ENCODE assay signal across 12 cellular contexts in the genomic region with DNA sequence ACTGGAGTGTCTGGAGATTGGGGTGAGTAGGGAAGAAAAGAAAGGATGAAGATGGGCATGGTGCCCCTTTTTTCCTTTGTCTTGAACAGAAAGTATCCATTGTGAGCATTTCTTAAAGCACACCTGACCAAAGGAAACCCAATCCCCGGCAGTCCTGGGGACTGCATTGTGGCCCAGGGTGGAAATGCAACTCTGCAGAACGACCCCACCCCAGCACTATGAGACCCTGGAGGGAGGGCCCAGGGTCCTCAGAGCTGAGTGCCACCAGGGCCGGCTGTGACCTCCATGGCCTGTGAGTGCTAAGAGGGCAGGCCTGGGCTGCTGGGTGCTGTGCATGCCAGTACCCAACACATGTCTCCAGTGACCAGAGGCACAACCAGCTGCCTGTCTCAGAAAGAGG. TPM values are rescaled to one million over a fixed set of nuclear protein-coding genes. Genes with fewer than 3 reads are reported as not detected.
DNase-seq lines count a peak whose midpoint lies in the region; ATAC-seq and TF ChIP-seq lines count a peak whose summit lies in the region.
"Had no signal": no experiment of that assay in that cellular context is flagged by ENCODE, and none has a peak within 500 bp of the region (broad histone marks: within the 10 kb centered on the region; RNA-seq: fewer than 3 reads in every experiment).

No MANE protein-coding gene starts in this region.

- peaks cover 11% of the 10 kb centered on the region for H3F3A ChIP-seq in smooth muscle cell (ENCODE audit: low read depth)

- no peak for ATAC-seq in activated CD8-positive, alpha-beta T cell treated with anti-CD3 and anti-CD28 coated beads for 36 hours
- no peak for ATAC-seq in activated CD8-positive, alpha-beta T cell treated with anti-CD3 and anti-CD28 coated beads, Interleukin-2, amount 10 ng/mL, durations not matched to agents 7 days and 5 days
- no peak for ATAC-seq in stimulated activated memory B cell treated with anti-CD40 and anti-IgM and Interleukin-4, amounts not matched to agents 10 μg/mL and 1 μg/mL and 100 μg/mL, for 72 hours
- no peak for ATAC-seq in GM18511 (IDR thresholded peaks at IDR 0.05; ENCODE audit: unreplicated experiment)

- H3K9me3 ChIP-seq in esophagus muscularis mucosa (no peaks in the 10 kb centered on the region), smooth muscle cell (replicated peaks; ENCODE audit: low read depth) (no peaks in the 10 kb centered on the region)
- H3K9me3 ChIP-seq: MG63 had no signal

- H3K4me3 ChIP-seq in esophagus muscularis mucosa: no peak overlapping the region
- no peak overlapping the region for H3K4me3 ChIP-seq in smooth muscle cell
- H3K4me3 ChIP-seq: MG63 had no signal

- H3K27me3 ChIP-seq in esophagus muscularis mucosa (no peaks in the 10 kb centered on the region), smooth muscle cell (ENCODE audit: low read depth) (no peaks in the 10 kb centered on the region)
- H3K27me3 ChIP-seq: MG63 had no signal

- H3K9me3 Mint-ChIP-seq in activated CD8-positive, alpha-beta T cell treated with anti-CD3 and anti-CD28 coated beads for 36 hours: peaks cover 6% of the 10 kb centered on the region
- H3K9me3 Mint-ChIP-seq in activated CD8-positive, alpha-beta T cell treated with anti-CD3 and anti-CD28 coated beads, Interleukin-2, amount 10 ng/mL, durations not matched to agents 7 days and 5 days (ENCODE audit: insufficient read depth): no peaks in the 10 kb centered on the region
- peaks cover 2% of the 10 kb centered on the region for H3K9me3 Mint-ChIP-seq in stimulated activated memory B cell treated with anti-CD40 and anti-IgM and Interleukin-4, amounts not matched to agents 10 μg/mL and 1 μg/mL and 100 μg/mL, for 72 hours

- H3K27ac ChIP-seq in VCaP (peak overlapping the region; percentile 100), esophagus muscularis mucosa (replicated peaks in 1 of 4) (peak overlapping the region; percentile 91 to 97 (median 96)), smooth muscle cell (ENCODE audit: low read depth) (no peak overlapping the region)

- 63% methylated on average over 3 of the region's 3 CpGs for WGBS in esophagus muscularis mucosa
- 67% methylated on average over 3 of the region's 3 CpGs for WGBS in smooth muscle cell (ENCODE audit: low lambda C conversion rate)

- intact Hi-C loops in activated CD8-positive, alpha-beta T cell treated with anti-CD3 and anti-CD28 coated beads for 36 hours (cut with micrococcal nuclease): no loop called here
- intact Hi-C loops in esophagus muscularis mucosa (cut with DNase I): no loop called here

- H3K4me2 ChIP-seq in smooth muscle cell: no peak overlapping the region

- no peak for DNase-seq in activated CD8-positive, alpha-beta T cell treated with anti-CD3 and anti-CD28 coated beads for 36 hours
- DNase-seq in activated CD8-positive, alpha-beta T cell treated with anti-CD3 and anti-CD28 coated beads, Interleukin-2, amount 10 ng/mL, durations not matched to agents 7 days and 5 days: no peak
- DNase-seq in esophagus muscularis mucosa (ENCODE audit: extremely low spot score): no peak
- no peak for DNase-seq in smooth muscle cell (lab: John Stamatoyannopoulos, UW; ENCODE audit: unreplicated experiment)
- no peak for DNase-seq in dedifferentiated amniotic fluid mesenchymal stem cell (ENCODE audit: extremely low spot score)
- DNase-seq: activated CD4-positive, CD25-positive, alpha-beta regulatory T cell; MG63; NCI-H2171; retina had no signal

- TF ChIP-seq EP300 in esophagus muscularis mucosa (IDR thresholded peaks at IDR 0.05): no peak

- H4K20me1 ChIP-seq in smooth muscle cell (ENCODE audit: low read depth): peaks cover 2% of the 10 kb centered on the region

- no peak overlapping the region for H3K9ac ChIP-seq in smooth muscle cell (ENCODE audit: low read depth)

- peak overlapping the region; percentile 99 for H3K27ac Mint-ChIP-seq in activated CD8-positive, alpha-beta T cell treated with anti-CD3 and anti-CD28 coated beads for 36 hours
- H3K27ac Mint-ChIP-seq in activated CD8-positive, alpha-beta T cell treated with anti-CD3 and anti-CD28 coated beads, Interleukin-2, amount 10 ng/mL, durations not matched to agents 7 days and 5 days: no peak overlapping the region
- H3K27ac Mint-ChIP-seq in stimulated activated memory B cell treated with anti-CD40 and anti-IgM and Interleukin-4, amounts not matched to agents 10 μg/mL and 1 μg/mL and 100 μg/mL, for 72 hours: peak overlapping the region; percentile 94

- H3K4me1 ChIP-seq in esophagus muscularis mucosa (peaks cover 65 to 84% (median 80%) of the 10 kb centered on the region in 4 donors), smooth muscle cell (ENCODE audit: low read depth) (peaks cover 25% of the 10 kb centered on the region)

- peaks cover 37% of the 10 kb centered on the region for H3K36me3 Mint-ChIP-seq in activated CD8-positive, alpha-beta T cell treated with anti-CD3 and anti-CD28 coated beads for 36 hours (ENCODE audit: low read depth)
- peaks cover 74% of the 10 kb centered on the region for H3K36me3 Mint-ChIP-seq in activated CD8-positive, alpha-beta T cell treated with anti-CD3 and anti-CD28 coated beads, Interleukin-2, amount 10 ng/mL, durations not matched to agents 7 days and 5 days (ENCODE audit: low read depth)
- peaks cover 31% of the 10 kb centered on the region for H3K36me3 Mint-ChIP-seq in stimulated activated memory B cell treated with anti-CD40 and anti-IgM and Interleukin-4, amounts not matched to agents 10 μg/mL and 1 μg/mL and 100 μg/mL, for 72 hours

- POLR2A ChIA-PET in activated CD8-positive, alpha-beta T cell treated with anti-CD3 and anti-CD28 coated beads for 36 hours (lab: Charles Lee): interaction anchor here (1.4 to 25.2 kb wide), 3 partner anchors 14 to 73 kb away, joined by 4 to 408 read pairs (median 5); a partner anchor contains a TSS
- POLR2A ChIA-PET in activated CD8-positive, alpha-beta T cell treated with anti-CD3 and anti-CD28 coated beads, Interleukin-2, amount 10 ng/mL, durations not matched to agents 7 days and 5 days (lab: Charles Lee): interaction anchor here (1.0 kb wide), 1 partner anchor 73 kb away, joined by 3 read pairs; no protein-coding TSS in a partner anchor

- TF ChIP-seq POLR2A in esophagus muscularis mucosa (IDR thresholded peaks at IDR 0.05; ENCODE audit: low read depth): no peak

- H3K4me3 Mint-ChIP-seq in activated CD8-positive, alpha-beta T cell treated with anti-CD3 and anti-CD28 coated beads for 36 hours: no peak overlapping the region
- no peak overlapping the region for H3K4me3 Mint-ChIP-seq in activated CD8-positive, alpha-beta T cell treated with anti-CD3 and anti-CD28 coated beads, Interleukin-2, amount 10 ng/mL, durations not matched to agents 7 days and 5 days
- no peak overlapping the region for H3K4me3 Mint-ChIP-seq in stimulated activated memory B cell treated with anti-CD40 and anti-IgM and Interleukin-4, amounts not matched to agents 10 μg/mL and 1 μg/mL and 100 μg/mL, for 72 hours

- peaks cover 93% of the 10 kb centered on the region for H3K4me1 Mint-ChIP-seq in activated CD8-positive, alpha-beta T cell treated with anti-CD3 and anti-CD28 coated beads for 36 hours (ENCODE audit: low read depth)
- peaks cover 94% of the 10 kb centered on the region for H3K4me1 Mint-ChIP-seq in activated CD8-positive, alpha-beta T cell treated with anti-CD3 and anti-CD28 coated beads, Interleukin-2, amount 10 ng/mL, durations not matched to agents 7 days and 5 days (ENCODE audit: low read depth)
- peaks cover 97% of the 10 kb centered on the region for H3K4me1 Mint-ChIP-seq in stimulated activated memory B cell treated with anti-CD40 and anti-IgM and Interleukin-4, amounts not matched to agents 10 μg/mL and 1 μg/mL and 100 μg/mL, for 72 hours

- peaks cover 85% of the 10 kb centered on the region for H3K79me2 ChIP-seq in smooth muscle cell (ENCODE audit: low read depth)

- TF ChIP-seq CTCF in activated CD8-positive, alpha-beta T cell treated with anti-CD3 and anti-CD28 coated beads for 36 hours (IDR thresholded peaks at IDR 0.05): no peak
- TF ChIP-seq CTCF in VCaP (conservative IDR thresholded peaks at IDR 0.05): no peak
- no peak for TF ChIP-seq CTCF in esophagus muscularis mucosa (IDR thresholded peaks at IDR 0.05)
- no peak for TF ChIP-seq CTCF in smooth muscle cell (IDR thresholded peaks at IDR 0.05; ENCODE audit: borderline replicate concordance, insufficient read depth, poor library complexity, severe bottlenecking)

- CTCF ChIA-PET in activated CD8-positive, alpha-beta T cell treated with anti-CD3 and anti-CD28 coated beads for 36 hours (lab: Charles Lee): interaction anchor here (15.3 to 30.0 kb wide), 3 partner anchors 14 to 66 kb away, joined by 163 to 631 read pairs (median 181); a partner anchor contains a TSS
- CTCF ChIA-PET in activated CD8-positive, alpha-beta T cell treated with anti-CD3 and anti-CD28 coated beads, Interleukin-2, amount 10 ng/mL, durations not matched to agents 7 days and 5 days (lab: Charles Lee): interaction anchor here (1.3 to 15.0 kb wide), 4 partner anchors 11 to 156 kb away, joined by 3 to 144 read pairs (median 12); no protein-coding TSS in a partner anchor

- no peaks in the 10 kb centered on the region for H3K36me3 ChIP-seq in esophagus muscularis mucosa
- H3K36me3 ChIP-seq in smooth muscle cell (ENCODE audit: low read depth): no peaks in the 10 kb centered on the region

- no peaks in the 10 kb centered on the region for H3K27me3 Mint-ChIP-seq in activated CD8-positive, alpha-beta T cell treated with anti-CD3 and anti-CD28 coated beads for 36 hours
- H3K27me3 Mint-ChIP-seq in activated CD8-positive, alpha-beta T cell treated with anti-CD3 and anti-CD28 coated beads, Interleukin-2, amount 10 ng/mL, durations not matched to agents 7 days and 5 days (ENCODE audit: low read depth): no peaks in the 10 kb centered on the region
- no peaks in the 10 kb centered on the region for H3K27me3 Mint-ChIP-seq in stimulated activated memory B cell treated with anti-CD40 and anti-IgM and Interleukin-4, amounts not matched to agents 10 μg/mL and 1 μg/mL and 100 μg/mL, for 72 hours

- H2AFZ ChIP-seq in smooth muscle cell (ENCODE audit: low read depth): no peak overlapping the region

RNA-seq across cellular contexts. Expression of a gene that starts 18.5 kb away (rescaled TPM):
- total RNA-seq in activated CD8-positive, alpha-beta T cell treated with anti-CD3 and anti-CD28 coated beads for 36 hours: 10 to 100 TPM; 79.7 to 81.5 TPM
- 100 to 1,000 TPM; 227 to 232 TPM for total RNA-seq in activated CD8-positive, alpha-beta T cell treated with anti-CD3 and anti-CD28 coated beads, Interleukin-2, amount 10 ng/mL, durations not matched to agents 7 days and 5 days
- total RNA-seq in esophagus muscularis mucosa (10 to 100 TPM; 12.4 to 29.5 (median 20.0) TPM), smooth muscle cell (9.2 and 21.2 TPM in 2 replicates)
- polyA plus RNA-seq in smooth muscle cell: 18.1 and 19.4 TPM in 2 replicates

RNA-seq across cellular contexts. Expression of a gene that starts 24.6 kb away (rescaled TPM):
- 10 to 100 TPM; 41.3 to 43.9 TPM for total RNA-seq in activated CD8-positive, alpha-beta T cell treated with anti-CD3 and anti-CD28 coated beads for 36 hours
- total RNA-seq in activated CD8-positive, alpha-beta T cell treated with anti-CD3 and anti-CD28 coated beads, Interleukin-2, amount 10 ng/mL, durations not matched to agents 7 days and 5 days: 10 to 100 TPM; 47.9 to 53.8 TPM
- total RNA-seq in esophagus muscularis mucosa (10 to 100 TPM in 1 of 4 donors, 1 to 10 TPM in 3; 6.6 to 13.3 (median 8.5) TPM), smooth muscle cell (23.6 and 26.0 TPM in 2 replicates)
- 68.5 and 72.8 TPM in 2 replicates for polyA plus RNA-seq in smooth muscle cell

RNA-seq across cellular contexts. Expression of a gene that starts 31.7 kb away (rescaled TPM):
- 1 to 10 TPM; 1.7 to 2.5 TPM for total RNA-seq in activated CD8-positive, alpha-beta T cell treated with anti-CD3 and anti-CD28 coated beads for 36 hours
- total RNA-seq in activated CD8-positive, alpha-beta T cell treated with anti-CD3 and anti-CD28 coated beads, Interleukin-2, amount 10 ng/mL, durations not matched to agents 7 days and 5 days: 1 to 10 TPM; 2.6 to 2.7 TPM
- total RNA-seq in esophagus muscularis mucosa: 1 to 10 TPM; 1.3 to 2.8 (median 2.2) TPM
- 1.1 and 9.2 TPM in 2 replicates for total RNA-seq in smooth muscle cell
- polyA plus RNA-seq in smooth muscle cell: 2.7 and 9.7 TPM in 2 replicates

RNA-seq across cellular contexts. Expression of a gene that starts 45.4 kb away (rescaled TPM):
- total RNA-seq in activated CD8-positive, alpha-beta T cell treated with anti-CD3 and anti-CD28 coated beads for 36 hours: 10 to 100 TPM; 34.3 to 34.9 TPM
- 10 to 100 TPM; 37.0 to 39.7 TPM for total RNA-seq in activated CD8-positive, alpha-beta T cell treated with anti-CD3 and anti-CD28 coated beads, Interleukin-2, amount 10 ng/mL, durations not matched to agents 7 days and 5 days
- 10 to 100 TPM; 20.3 to 44.8 (median 35.9) TPM for total RNA-seq in esophagus muscularis mucosa
- total RNA-seq in smooth muscle cell: 5.3 and 22.5 TPM in 2 replicates
- 12.1 and 13.6 TPM in 2 replicates for polyA plus RNA-seq in smooth muscle cell
